In genomic region chr10:114274616-114275453, GRCh38 we compare ENCODE assay signal across 1 cellular context.
TF ChIP-seq lines count a peak whose summit lies in the region.

No MANE protein-coding gene starts in this region.

TF ChIP-seq in HEK293T, 16 proteins besides CTCF, POLR2A, EP300 and RAD21:
- TF ChIP-seq PKNOX1 (IDR thresholded peaks at IDR 0.05) = peak; percentile 22; the same call in 1 of the 2 replicates
- no peak for TF ChIP-seq HDGF (IDR thresholded peaks at IDR 0.05; ENCODE audit: borderline replicate concordance)
